28 cellular contexts compared by ENCODE assay signal in the genomic region with DNA sequence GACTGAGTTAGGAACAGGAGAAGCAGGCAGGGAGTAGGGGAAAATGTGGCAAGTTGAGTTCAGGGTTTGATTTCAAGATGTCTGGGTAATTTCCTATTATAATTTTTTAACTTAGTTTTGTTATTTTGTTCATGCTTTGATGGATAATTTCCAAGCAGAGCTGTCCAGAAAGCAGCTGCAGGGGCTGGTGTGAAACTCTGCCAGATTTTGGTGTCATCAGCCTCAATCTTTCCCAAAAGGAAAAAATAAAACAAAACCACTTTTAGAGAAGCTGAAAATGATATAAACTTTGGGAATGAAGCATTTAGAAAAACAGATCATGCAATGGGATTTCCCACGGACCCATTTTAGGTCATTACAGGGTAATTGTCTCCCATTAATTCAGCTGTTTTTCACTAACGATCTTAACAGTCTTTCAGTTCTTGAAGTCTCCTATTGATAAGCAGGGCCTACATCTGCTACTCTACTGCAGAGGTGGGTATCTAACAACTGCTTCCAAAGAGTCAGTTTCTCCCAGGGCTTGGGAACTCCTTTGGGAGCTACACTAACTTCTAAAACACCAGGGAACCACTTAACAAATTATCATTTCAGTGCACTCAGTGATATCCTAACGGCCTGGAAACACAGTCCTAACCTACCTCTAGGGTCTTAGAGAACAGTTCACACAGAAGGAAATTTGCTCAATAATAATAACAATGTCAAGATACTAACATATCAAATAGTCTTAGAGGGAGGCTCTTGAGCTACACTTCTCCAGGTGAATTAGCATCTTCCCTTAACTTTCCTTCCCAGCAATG. TPM values are rescaled to one million over a fixed set of nuclear protein-coding genes. Genes with fewer than 3 reads are reported as not detected.
DNase-seq lines count a peak whose midpoint lies in the region; ATAC-seq and TF ChIP-seq lines count a peak whose summit lies in the region.
"Had no signal": no experiment of that assay in that cellular context is flagged by ENCODE, and none has a peak within 500 bp of the region (broad histone marks: within the 10 kb centered on the region; RNA-seq: fewer than 3 reads in every experiment).

No MANE protein-coding gene starts in this region.

- peaks cover 39% of the 10 kb centered on the region for H3K9me3 ChIP-seq in left ventricle myocardium inferior (replicated peaks)
- peaks cover under 1 to 31% (median 11%) of the 10 kb centered on the region in 3 donors for H3K9me3 ChIP-seq in gastroesophageal sphincter

- peaks cover 16% of the 10 kb centered on the region for H3K4me1 ChIP-seq in left ventricle myocardium inferior
- peaks cover 0 to 20% (median 0%) of the 10 kb centered on the region in 3 donors for H3K4me1 ChIP-seq in gastroesophageal sphincter
- H3K4me1 ChIP-seq: parathyroid adenoma had no signal

- H3K4me1 Mint-ChIP-seq in neural crest cell: peaks cover 24% of the 10 kb centered on the region
- H3K4me1 Mint-ChIP-seq: activated B cell treated with CpG ODN at 0.5 μM for 24 hours had no signal

- WGBS in gastroesophageal sphincter (ENCODE audit: low coverage in 1 of 2), 2 donors: 21 to 27% methylated on average over 3 of the region's 3 CpGs

- ATAC-seq in Right ventricle myocardium inferior: peak; percentile 26
- no peak for ATAC-seq in gastroesophageal sphincter
- ATAC-seq: K562; left colon; naive thymus-derived CD4-positive, alpha-beta T cell had no signal

- H3K36me3 ChIP-seq in left ventricle myocardium inferior: peaks cover 42% of the 10 kb centered on the region
- peaks cover 12 to 43% of the 10 kb centered on the region in 2 donors for H3K36me3 ChIP-seq in gastroesophageal sphincter

- H3K27ac ChIP-seq in left ventricle myocardium inferior (replicated peaks): peak overlapping the region; percentile 56
- peak overlapping the region in 2 of 4 donors; percentile 20 to 26 for H3K27ac ChIP-seq in gastroesophageal sphincter
- H3K27ac ChIP-seq: parathyroid adenoma, PC-9 had no signal

- H3K27me3 Mint-ChIP-seq in neural crest cell (ENCODE audit: low read depth): no peaks in the 10 kb centered on the region
- H3K27me3 Mint-ChIP-seq: activated B cell treated with CpG ODN at 0.5 μM for 24 hours; activated naive CD8-positive, alpha-beta T cell; CD4-positive, alpha-beta T cell; naive thymus-derived CD4-positive, alpha-beta T cell; stimulated activated naive CD8-positive, alpha-beta T cell treated with anti-CD3 and anti-CD28 coated beads, Interleukin-15, Interleukin-2, amounts not matched to agents 100 ng/mL and 50 ng/mL, for 24 hours had no signal

- H3K27ac Mint-ChIP-seq in neural crest cell (ENCODE audit: unreplicated experiment): no peak overlapping the region
- H3K27ac Mint-ChIP-seq: activated B cell treated with CpG ODN at 0.5 μM for 24 hours; activated CD4-positive, alpha-beta memory T cell treated with anti-CD3 and anti-CD28 coated beads, Interleukin-2, amount 10 ng/mL, durations not matched to agents 7 days and 5 days; activated naive CD8-positive, alpha-beta T cell; activated T-helper 2 cell treated with anti-CD3 and anti-CD28 coated beads, Interferon-gamma antibody, Interleukin-2, Interleukin-4, amounts not matched to agents 10 μg/mL and 5 μg/mL and 100 μg/mL, durations not matched to agents 14 hours and 24 hours and 36 hours; CD4-positive, alpha-beta T cell; stimulated activated naive CD8-positive, alpha-beta T cell treated with anti-CD3 and anti-CD28 coated beads, Interleukin-15, Interleukin-2, amounts not matched to agents 100 ng/mL and 50 ng/mL, for 24 hours had no signal

- H3K4me3 ChIP-seq in left ventricle myocardium inferior (no peak overlapping the region), gastroesophageal sphincter (no peak overlapping the region)
- H3K4me3 ChIP-seq: K562, PC-9, tibial nerve had no signal

- TF ChIP-seq CTCF in left ventricle myocardium inferior (IDR thresholded peaks at IDR 0.05; ENCODE audit: borderline replicate concordance) (no peak), neural crest cell (conservative IDR thresholded peaks at IDR 0.05) (no peak), gastroesophageal sphincter (IDR thresholded peaks at IDR 0.05) (no peak), GM10266 (IDR thresholded peaks at IDR 0.05; ENCODE audit: control insufficient read depth, insufficient read depth, low read depth, missing control alignments) (no peak)

- H3K36me3 Mint-ChIP-seq in neural crest cell (ENCODE audit: low read depth): peaks cover 44% of the 10 kb centered on the region

- H3K4me3 Mint-ChIP-seq in neural crest cell: peak overlapping the region; percentile 28
- H3K4me3 Mint-ChIP-seq: activated B cell treated with CpG ODN at 0.5 μM for 24 hours; activated CD4-positive, alpha-beta memory T cell treated with anti-CD3 and anti-CD28 coated beads, Interleukin-2, amount 10 ng/mL, durations not matched to agents 7 days and 5 days; activated naive CD8-positive, alpha-beta T cell; CD4-positive, alpha-beta T cell; naive thymus-derived CD4-positive, alpha-beta T cell; stimulated activated naive CD8-positive, alpha-beta T cell treated with anti-CD3 and anti-CD28 coated beads, Interleukin-15, Interleukin-2, amounts not matched to agents 100 ng/mL and 50 ng/mL, for 24 hours had no signal

- no peak for TF ChIP-seq POLR2A in gastroesophageal sphincter (IDR thresholded peaks at IDR 0.05)

- DNase-seq in Right ventricle myocardium inferior (ENCODE audit: missing footprints) (no peak), cardiac septum (ENCODE audit: low spot score) (no peak), left ventricle myocardium inferior (no peak), neural crest cell (ENCODE audit: low read depth, low spot score) (no peak), DMS153 (lab: John Stamatoyannopoulos, UW) (no peak), GM10266 (ENCODE audit: extremely low spot score) (no peak), HPDE6-E6E7 (ENCODE audit: extremely low spot score) (no peak)
- DNase-seq: 8988T; activated B cell treated with CpG ODN at 0.5 μM for 24 hours; activated CD4-positive, alpha-beta memory T cell treated with anti-CD3 and anti-CD28 coated beads, Interleukin-2, amount 10 ng/mL, durations not matched to agents 7 days and 5 days; CD4-positive, alpha-beta T cell; cerebellar nuclear complex; foreskin melanocyte; left colon; MM.1S; naive thymus-derived CD4-positive, alpha-beta T cell; NCI-H1436 treated with DMSO at 0.1 percent for 48 hours; NCI-H524; PC-9; SHP77 treated with DMSO at 0.1 percent for 48 hours; SW 1271 had no signal

- peaks cover 25% of the 10 kb centered on the region for H3K9me3 Mint-ChIP-seq in neural crest cell

- intact Hi-C loops in Right ventricle myocardium inferior (cut with DNase I) (no loop called here), cardiac septum (cut with DNase I) (no loop called here), left ventricle myocardium inferior (cut with micrococcal nuclease) (no loop called here)

- no peak for TF ChIP-seq EP300 in gastroesophageal sphincter (IDR thresholded peaks at IDR 0.05)

- H3K27me3 ChIP-seq in left ventricle myocardium inferior (ENCODE audit: low read depth): no peaks in the 10 kb centered on the region
- H3K27me3 ChIP-seq in gastroesophageal sphincter: no peaks in the 10 kb centered on the region
- H3K27me3 ChIP-seq: tibial nerve had no signal

RNA-seq across cellular contexts. Expression of gene ZNF436, which starts 12.3 kb away (rescaled TPM):
- total RNA-seq in Right ventricle myocardium inferior: 13.4 TPM
- total RNA-seq in cardiac septum: 19.8 TPM
- 11.8 TPM for total RNA-seq in left ventricle myocardium inferior
- total RNA-seq in neural crest cell: 9.2 and 10.0 TPM in 2 replicates
- 10 to 100 TPM; 14.9 to 18.8 (median 16.6) TPM for total RNA-seq in gastroesophageal sphincter

RNA-seq across cellular contexts. Expression of gene HNRNPR, which starts 13.2 kb away (rescaled TPM):
- 59.3 TPM for total RNA-seq in Right ventricle myocardium inferior
- 67.3 TPM for total RNA-seq in cardiac septum
- 54.6 TPM for total RNA-seq in left ventricle myocardium inferior
- total RNA-seq in neural crest cell: 293 and 305 TPM in 2 replicates
- total RNA-seq in gastroesophageal sphincter: 10 to 100 TPM; 67.5 to 91.1 (median 73.6) TPM
